In the genomic region with DNA sequence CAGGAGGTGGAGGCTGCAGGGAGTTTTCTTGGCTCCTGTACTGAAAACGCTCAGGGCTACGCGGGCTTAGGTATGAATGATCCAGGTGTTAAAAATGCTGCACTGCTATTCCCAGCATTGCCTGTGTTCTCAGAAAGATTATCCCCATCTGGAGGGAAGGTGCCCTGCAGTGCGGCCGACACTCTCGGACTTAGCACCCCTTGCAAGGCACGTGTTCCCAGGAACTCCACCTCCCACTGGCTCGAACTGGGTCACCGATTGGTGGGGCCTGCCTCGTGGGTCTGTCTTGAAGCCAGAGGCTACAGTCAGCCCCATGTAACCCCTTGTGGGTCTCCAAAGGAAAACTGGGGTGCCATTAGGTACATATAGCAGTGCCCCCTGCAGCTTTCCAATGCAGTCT, we compare ENCODE assay signal across 1 cellular context.
TF ChIP-seq lines count a peak whose summit lies in the region.

No MANE protein-coding gene starts in this region.

TF ChIP-seq in HepG2, 621 proteins besides CTCF, POLR2A, EP300 and RAD21 (continued from another document and continues in another):
- TF ChIP-seq, protein P1, sequence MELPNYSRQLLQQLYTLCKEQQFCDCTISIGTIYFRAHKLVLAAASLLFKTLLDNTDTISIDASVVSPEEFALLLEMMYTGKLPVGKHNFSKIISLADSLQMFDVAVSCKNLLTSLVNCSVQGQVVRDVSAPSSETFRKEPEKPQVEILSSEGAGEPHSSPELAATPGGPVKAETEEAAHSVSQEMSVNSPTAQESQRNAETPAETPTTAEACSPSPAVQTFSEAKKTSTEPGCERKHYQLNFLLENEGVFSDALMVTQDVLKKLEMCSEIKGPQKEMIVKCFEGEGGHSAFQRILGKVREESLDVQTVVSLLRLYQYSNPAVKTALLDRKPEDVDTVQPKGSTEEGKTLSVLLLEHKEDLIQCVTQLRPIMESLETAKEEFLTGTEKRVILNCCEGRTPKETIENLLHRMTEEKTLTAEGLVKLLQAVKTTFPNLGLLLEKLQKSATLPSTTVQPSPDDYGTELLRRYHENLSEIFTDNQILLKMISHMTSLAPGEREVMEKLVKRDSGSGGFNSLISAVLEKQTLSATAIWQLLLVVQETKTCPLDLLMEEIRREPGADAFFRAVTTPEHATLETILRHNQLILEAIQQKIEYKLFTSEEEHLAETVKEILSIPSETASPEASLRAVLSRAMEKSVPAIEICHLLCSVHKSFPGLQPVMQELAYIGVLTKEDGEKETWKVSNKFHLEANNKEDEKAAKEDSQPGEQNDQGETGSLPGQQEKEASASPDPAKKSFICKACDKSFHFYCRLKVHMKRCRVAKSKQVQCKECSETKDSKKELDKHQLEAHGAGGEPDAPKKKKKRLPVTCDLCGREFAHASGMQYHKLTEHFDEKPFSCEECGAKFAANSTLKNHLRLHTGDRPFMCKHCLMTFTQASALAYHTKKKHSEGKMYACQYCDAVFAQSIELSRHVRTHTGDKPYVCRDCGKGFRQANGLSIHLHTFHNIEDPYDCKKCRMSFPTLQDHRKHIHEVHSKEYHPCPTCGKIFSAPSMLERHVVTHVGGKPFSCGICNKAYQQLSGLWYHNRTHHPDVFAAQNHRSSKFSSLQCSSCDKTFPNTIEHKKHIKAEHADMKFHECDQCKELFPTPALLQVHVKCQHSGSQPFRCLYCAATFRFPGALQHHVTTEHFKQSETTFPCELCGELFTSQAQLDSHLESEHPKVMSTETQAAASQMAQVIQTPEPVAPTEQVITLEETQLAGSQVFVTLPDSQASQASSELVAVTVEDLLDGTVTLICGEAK (IDR thresholded peaks at IDR 0.05), result no peak
- TF ChIP-seq, protein P1 (CRISPR knock-in tag; IDR thresholded peaks at IDR 0.05), result no peak
- no peak for TF ChIP-seq ZNF251 (CRISPR knock-in tag; IDR thresholded peaks at IDR 0.05)
- no peak for TF ChIP-seq HMGA1 (CRISPR knock-in tag; conservative IDR thresholded peaks at IDR 0.05)
- TF ChIP-seq, protein P2, sequence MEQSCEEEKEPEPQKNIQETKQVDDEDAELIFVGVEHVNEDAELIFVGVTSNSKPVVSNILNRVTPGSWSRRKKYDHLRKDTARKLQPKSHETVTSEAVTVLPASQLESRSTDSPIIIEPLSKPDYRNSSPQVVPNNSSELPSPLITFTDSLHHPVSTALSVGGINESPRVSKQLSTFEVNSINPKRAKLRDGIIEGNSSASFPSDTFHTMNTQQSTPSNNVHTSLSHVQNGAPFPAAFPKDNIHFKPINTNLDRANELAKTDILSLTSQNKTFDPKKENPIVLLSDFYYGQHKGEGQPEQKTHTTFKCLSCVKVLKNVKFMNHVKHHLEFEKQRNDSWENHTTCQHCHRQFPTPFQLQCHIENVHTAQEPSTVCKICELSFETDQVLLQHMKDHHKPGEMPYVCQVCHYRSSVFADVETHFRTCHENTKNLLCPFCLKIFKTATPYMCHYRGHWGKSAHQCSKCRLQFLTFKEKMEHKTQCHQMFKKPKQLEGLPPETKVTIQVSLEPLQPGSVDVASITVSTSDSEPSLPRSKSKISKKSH (CRISPR knock-in tag; IDR thresholded peaks at IDR 0.05; ENCODE audit: borderline replicate concordance), result no peak; the same call in 1 of the 2 replicates
- TF ChIP-seq TBX2 (CRISPR knock-in tag; IDR thresholded peaks at IDR 0.05; ENCODE audit: borderline replicate concordance), result 0 out of 2 replicates have a peak, but pooled peaks have one; percentile 18
- no peak for TF ChIP-seq ZNF232 (CRISPR knock-in tag; IDR thresholded peaks at IDR 0.05; ENCODE audit: borderline replicate concordance)
- no peak for TF ChIP-seq NR2F1 (CRISPR knock-in tag; IDR thresholded peaks at IDR 0.05)
- TF ChIP-seq, protein P3, sequence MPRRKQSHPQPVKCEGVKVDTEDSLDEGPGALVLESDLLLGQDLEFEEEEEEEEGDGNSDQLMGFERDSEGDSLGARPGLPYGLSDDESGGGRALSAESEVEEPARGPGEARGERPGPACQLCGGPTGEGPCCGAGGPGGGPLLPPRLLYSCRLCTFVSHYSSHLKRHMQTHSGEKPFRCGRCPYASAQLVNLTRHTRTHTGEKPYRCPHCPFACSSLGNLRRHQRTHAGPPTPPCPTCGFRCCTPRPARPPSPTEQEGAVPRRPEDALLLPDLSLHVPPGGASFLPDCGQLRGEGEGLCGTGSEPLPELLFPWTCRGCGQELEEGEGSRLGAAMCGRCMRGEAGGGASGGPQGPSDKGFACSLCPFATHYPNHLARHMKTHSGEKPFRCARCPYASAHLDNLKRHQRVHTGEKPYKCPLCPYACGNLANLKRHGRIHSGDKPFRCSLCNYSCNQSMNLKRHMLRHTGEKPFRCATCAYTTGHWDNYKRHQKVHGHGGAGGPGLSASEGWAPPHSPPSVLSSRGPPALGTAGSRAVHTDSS (CRISPR knock-in tag; conservative IDR thresholded peaks at IDR 0.05), result no peak
- no peak for TF ChIP-seq IRF1 (CRISPR knock-in tag; IDR thresholded peaks at IDR 0.05; ENCODE audit: low read depth)
- no peak for TF ChIP-seq PRDM10 (CRISPR knock-in tag; IDR thresholded peaks at IDR 0.05; ENCODE audit: low read depth)
- no peak for TF ChIP-seq TAF1 (CRISPR knock-in tag; IDR thresholded peaks at IDR 0.05)
- no peak for TF ChIP-seq MXD1 (CRISPR knock-in tag; IDR thresholded peaks at IDR 0.05)
- no peak for TF ChIP-seq ZKSCAN8 (CRISPR knock-in tag; IDR thresholded peaks at IDR 0.05; ENCODE audit: borderline replicate concordance)
- TF ChIP-seq ELF1 (CRISPR knock-in tag; IDR thresholded peaks at IDR 0.05), result no peak
- TF ChIP-seq, protein P4, sequence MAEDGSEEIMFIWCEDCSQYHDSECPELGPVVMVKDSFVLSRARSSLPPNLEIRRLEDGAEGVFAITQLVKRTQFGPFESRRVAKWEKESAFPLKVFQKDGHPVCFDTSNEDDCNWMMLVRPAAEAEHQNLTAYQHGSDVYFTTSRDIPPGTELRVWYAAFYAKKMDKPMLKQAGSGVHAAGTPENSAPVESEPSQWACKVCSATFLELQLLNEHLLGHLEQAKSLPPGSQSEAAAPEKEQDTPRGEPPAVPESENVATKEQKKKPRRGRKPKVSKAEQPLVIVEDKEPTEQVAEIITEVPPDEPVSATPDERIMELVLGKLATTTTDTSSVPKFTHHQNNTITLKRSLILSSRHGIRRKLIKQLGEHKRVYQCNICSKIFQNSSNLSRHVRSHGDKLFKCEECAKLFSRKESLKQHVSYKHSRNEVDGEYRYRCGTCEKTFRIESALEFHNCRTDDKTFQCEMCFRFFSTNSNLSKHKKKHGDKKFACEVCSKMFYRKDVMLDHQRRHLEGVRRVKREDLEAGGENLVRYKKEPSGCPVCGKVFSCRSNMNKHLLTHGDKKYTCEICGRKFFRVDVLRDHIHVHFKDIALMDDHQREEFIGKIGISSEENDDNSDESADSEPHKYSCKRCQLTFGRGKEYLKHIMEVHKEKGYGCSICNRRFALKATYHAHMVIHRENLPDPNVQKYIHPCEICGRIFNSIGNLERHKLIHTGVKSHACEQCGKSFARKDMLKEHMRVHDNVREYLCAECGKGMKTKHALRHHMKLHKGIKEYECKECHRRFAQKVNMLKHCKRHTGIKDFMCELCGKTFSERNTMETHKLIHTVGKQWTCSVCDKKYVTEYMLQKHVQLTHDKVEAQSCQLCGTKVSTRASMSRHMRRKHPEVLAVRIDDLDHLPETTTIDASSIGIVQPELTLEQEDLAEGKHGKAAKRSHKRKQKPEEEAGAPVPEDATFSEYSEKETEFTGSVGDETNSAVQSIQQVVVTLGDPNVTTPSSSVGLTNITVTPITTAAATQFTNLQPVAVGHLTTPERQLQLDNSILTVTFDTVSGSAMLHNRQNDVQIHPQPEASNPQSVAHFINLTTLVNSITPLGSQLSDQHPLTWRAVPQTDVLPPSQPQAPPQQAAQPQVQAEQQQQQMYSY (CRISPR knock-in tag; IDR thresholded peaks at IDR 0.05), result no peak
